1 cellular context compared by ENCODE assay signal in genomic region chr6:116100419-116101297, GRCh38.
TF ChIP-seq lines count a peak whose summit lies in the region.

TSS of gene NT5DC1 (plus strand) at chr6:116100853. CDS start at chr6:116100931, 78 bp downstream.

TF ChIP-seq in K562, 482 proteins besides CTCF, POLR2A, EP300 and RAD21 (continued from another document and continues in another):
- no peak for TF ChIP-seq HBP1 (CRISPR knock-in tag; IDR thresholded peaks at IDR 0.05)
- peak; percentile 39 for TF ChIP-seq TAF9B (IDR thresholded peaks at IDR 0.05; ENCODE audit: partially characterized antibody)
- no peak for TF ChIP-seq BRF1 (IDR thresholded peaks at IDR 0.05; ENCODE audit: borderline replicate concordance, extremely low read depth, insufficient read length)
- 0 out of 2 replicates have a peak, but pooled peaks have one; percentile 27 for TF ChIP-seq ZNF583 (CRISPR knock-in tag; IDR thresholded peaks at IDR 0.05)
- TF ChIP-seq KDM5B (IDR thresholded peaks at IDR 0.05; ENCODE audit: insufficient replicate concordance, low read depth, low read length) = peak; percentile 88
- TF ChIP-seq NFE2 (IDR thresholded peaks at IDR 0.05; ENCODE audit: low read depth) = peak; percentile 42; the same call in 1 of the 2 replicates
- TF ChIP-seq PRDM10 (IDR thresholded peaks at IDR 0.05; ENCODE audit: partially characterized antibody) = peak; percentile 88
- no peak for TF ChIP-seq NR1H2 (CRISPR knock-in tag; IDR thresholded peaks at IDR 0.05)
- peak; percentile 88 to 90 for TF ChIP-seq NRF1 (conservative IDR thresholded peaks at IDR 0.05 in 1 of 2, IDR thresholded peaks at IDR 0.05 in 1 of 2)
- TF ChIP-seq TAF1 (IDR thresholded peaks at IDR 0.05; ENCODE audit: control insufficient read depth, extremely low read depth, insufficient read depth, low read length, severe bottlenecking) = peak; percentile 42
- TF ChIP-seq ZKSCAN1 (IDR thresholded peaks at IDR 0.05; ENCODE audit: low read depth, low read length) = 0 out of 2 replicates have a peak, but pooled peaks have one; percentile 25
- TF ChIP-seq L3MBTL2 (IDR thresholded peaks at IDR 0.05) = peak; percentile 80
- TF ChIP-seq ETV1 (tag; conservative IDR thresholded peaks at IDR 0.05; ENCODE audit: low read depth) = peak; percentile 34; the same call in 1 of the 2 replicates
- peak; percentile 83 for TF ChIP-seq CBX1 (IDR thresholded peaks at IDR 0.05; ENCODE audit: low read depth)
- no peak for TF ChIP-seq NR2C2 (CRISPR knock-in tag; IDR thresholded peaks at IDR 0.05)
- TF ChIP-seq NR2C2 (tag; IDR thresholded peaks at IDR 0.05) = peak; percentile 93
- peak; percentile 35 for TF ChIP-seq C11orf30 (IDR thresholded peaks at IDR 0.05; ENCODE audit: low read depth)
- peak; percentile 63; the same call in 1 of the 2 replicates for TF ChIP-seq E2F1 (CRISPR knock-in tag; IDR thresholded peaks at IDR 0.05)
- TF ChIP-seq ZNF395 (CRISPR knock-in tag; IDR thresholded peaks at IDR 0.05) = peak; percentile 39; the same call in 1 of the 2 replicates
- TF ChIP-seq, protein P1, sequence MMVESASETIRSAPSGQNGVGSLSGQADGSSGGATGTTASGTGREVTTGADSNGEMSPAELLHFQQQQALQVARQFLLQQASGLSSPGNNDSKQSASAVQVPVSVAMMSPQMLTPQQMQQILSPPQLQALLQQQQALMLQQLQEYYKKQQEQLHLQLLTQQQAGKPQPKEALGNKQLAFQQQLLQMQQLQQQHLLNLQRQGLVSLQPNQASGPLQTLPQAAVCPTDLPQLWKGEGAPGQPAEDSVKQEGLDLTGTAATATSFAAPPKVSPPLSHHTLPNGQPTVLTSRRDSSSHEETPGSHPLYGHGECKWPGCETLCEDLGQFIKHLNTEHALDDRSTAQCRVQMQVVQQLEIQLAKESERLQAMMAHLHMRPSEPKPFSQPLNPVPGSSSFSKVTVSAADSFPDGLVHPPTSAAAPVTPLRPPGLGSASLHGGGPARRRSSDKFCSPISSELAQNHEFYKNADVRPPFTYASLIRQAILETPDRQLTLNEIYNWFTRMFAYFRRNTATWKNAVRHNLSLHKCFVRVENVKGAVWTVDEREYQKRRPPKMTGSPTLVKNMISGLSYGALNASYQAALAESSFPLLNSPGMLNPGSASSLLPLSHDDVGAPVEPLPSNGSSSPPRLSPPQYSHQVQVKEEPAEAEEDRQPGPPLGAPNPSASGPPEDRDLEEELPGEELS (CRISPR knock-in tag; IDR thresholded peaks at IDR 0.05; ENCODE audit: borderline replicate concordance) = peak; percentile 88; the same call in 1 of the 2 replicates
- TF ChIP-seq CHD2 (IDR thresholded peaks at IDR 0.05; ENCODE audit: low read depth, low read length) = 0 out of 2 replicates have a peak, but pooled peaks have one; percentile 8
- peak; percentile 88 for TF ChIP-seq CXXC5 (CRISPR knock-in tag; IDR thresholded peaks at IDR 0.05)
- peak; percentile 46; the same call in 1 of the 2 replicates for TF ChIP-seq HMGXB4 (CRISPR knock-in tag; IDR thresholded peaks at IDR 0.05)
- no peak for TF ChIP-seq SREBF2 (CRISPR knock-in tag; IDR thresholded peaks at IDR 0.05)
- 0 out of 2 replicates have a peak, but pooled peaks have one; percentile 52 for TF ChIP-seq RBM34 (IDR thresholded peaks at IDR 0.05; ENCODE audit: borderline replicate concordance, insufficient read depth, low read length)
- no peak for TF ChIP-seq CLOCK (CRISPR knock-in tag; IDR thresholded peaks at IDR 0.05; ENCODE audit: borderline replicate concordance)
- peak; percentile 75; the same call in 1 of the 2 replicates for TF ChIP-seq GABPB1 (CRISPR knock-in tag; IDR thresholded peaks at IDR 0.05)
- peak; percentile 46 for TF ChIP-seq U2AF1 (optimal IDR thresholded peaks at IDR 0.05; ENCODE audit: low read depth, low read length)
- peak; percentile 89 for TF ChIP-seq NR2C1 (IDR thresholded peaks at IDR 0.05)
- peak; percentile 86 for TF ChIP-seq NR2C1 (tag; IDR thresholded peaks at IDR 0.05)
- TF ChIP-seq YY1 (IDR thresholded peaks at IDR 0.05; ENCODE audit: borderline replicate concordance in 1 of 3, control insufficient read depth in 1 of 3, extremely low read depth in 1 of 3, insufficient read depth in 3 of 3, insufficient read length in 1 of 3, insufficient replicate concordance in 2 of 3, low read depth in 1 of 3, low read length in 2 of 3) = peak in 2 of 3 experiments; percentile 61 to 77
- TF ChIP-seq ZBTB11 (CRISPR knock-in tag; IDR thresholded peaks at IDR 0.05) = peak in 1 of 3 experiments; percentile 86; a peak in 3 of 6 replicates
- 0 out of 2 replicates have a peak, but pooled peaks have one; percentile 28 for TF ChIP-seq ELF1 (tag; IDR thresholded peaks at IDR 0.05)
- TF ChIP-seq ZBTB8A (IDR thresholded peaks at IDR 0.05; ENCODE audit: partially characterized antibody) = no peak
- TF ChIP-seq FOXK1 (CRISPR knock-in tag; IDR thresholded peaks at IDR 0.05; ENCODE audit: borderline replicate concordance) = 0 out of 2 replicates have a peak, but pooled peaks have one; percentile 75
- TF ChIP-seq PHF8 (IDR thresholded peaks at IDR 0.05; ENCODE audit: borderline replicate concordance, low read length) = peak; percentile 96
- no peak for TF ChIP-seq DIDO1 (tag; IDR thresholded peaks at IDR 0.05; ENCODE audit: low read depth)
- peak; percentile 26; the same call in 1 of the 2 replicates for TF ChIP-seq GTF2E2 (tag; IDR thresholded peaks at IDR 0.05)
- 0 out of 2 replicates have a peak, but pooled peaks have one; percentile 48 for TF ChIP-seq POLR2AphosphoS5 (IDR thresholded peaks at IDR 0.05; ENCODE audit: control insufficient read depth, insufficient read depth, low read depth, low read length)
- TF ChIP-seq, protein P2, sequence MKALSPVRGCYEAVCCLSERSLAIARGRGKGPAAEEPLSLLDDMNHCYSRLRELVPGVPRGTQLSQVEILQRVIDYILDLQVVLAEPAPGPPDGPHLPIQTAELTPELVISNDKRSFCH (CRISPR knock-in tag; IDR thresholded peaks at IDR 0.05) = no peak
- TF ChIP-seq, protein P2 (tag; IDR thresholded peaks at IDR 0.05) = peak; percentile 15; the same call in 1 of the 2 replicates
- TF ChIP-seq TSC22D4 (tag; IDR thresholded peaks at IDR 0.05) = no peak
